ENCODE assay signal across 8 cellular contexts in genomic region chr5:172837640-172838039, GRCh38. TPM values are rescaled to one million over a fixed set of nuclear protein-coding genes. Genes with fewer than 3 reads are reported as not detected.
DNase-seq lines count a peak whose midpoint lies in the region; ATAC-seq and TF ChIP-seq lines count a peak whose summit lies in the region.

No MANE protein-coding gene starts in this region.

- no peaks in the 10 kb centered on the region for H3K9me3 Mint-ChIP-seq in mesothelial cell of epicardium

- TF ChIP-seq CTCF in mesothelial cell of epicardium (IDR thresholded peaks at IDR 0.05; ENCODE audit: unreplicated experiment), result no peak

- peak overlapping the region; percentile 91 for H3K27ac ChIP-seq in KOPT-K1 (ENCODE audit: low read depth, low read length, poor library complexity, severe bottlenecking)

- peaks cover 30% of the 10 kb centered on the region for H3K4me1 Mint-ChIP-seq in mesothelial cell of epicardium

- no peaks in the 10 kb centered on the region for H3K27me3 Mint-ChIP-seq in mesothelial cell of epicardium (ENCODE audit: low read depth)

- no peak overlapping the region for H3K4me3 Mint-ChIP-seq in mesothelial cell of epicardium

- peak; percentile 28 for DNase-seq in DMS 273 (lab: John Stamatoyannopoulos, UW; ENCODE audit: unreplicated experiment)
- DNase-seq in DMS 273 treated with DMSO at 0.1 percent for 48 hours (lab: John Stamatoyannopoulos, UW), result no peak
- peak; percentile 24 for DNase-seq in activated CD8-positive, alpha-beta memory T cell treated with anti-CD3 and anti-CD28 coated beads, Interleukin-2, amount 50 U/mL, for 4 hours
- DNase-seq in mesothelial cell of epicardium (ENCODE audit: low spot score in 2 of 2, unreplicated experiment in 2 of 2), result no peak
- DNase-seq in H4 (ENCODE audit: low spot score), result no peak
- no peak for DNase-seq in LoVo (ENCODE audit: low spot score)

- peaks cover 6% of the 10 kb centered on the region for H3K36me3 Mint-ChIP-seq in mesothelial cell of epicardium

- no peaks in the 10 kb centered on the region for H3K9me3 ChIP-seq in KOPT-K1 (ENCODE audit: insufficient read depth, low read length, poor library complexity, severe bottlenecking)

- H3K36me3 ChIP-seq in KOPT-K1 (ENCODE audit: insufficient read depth, low read length), result peaks cover 38% of the 10 kb centered on the region

- ATAC-seq in GM21529 (IDR thresholded peaks at IDR 0.05; ENCODE audit: unreplicated experiment), result peak; percentile 76

- peak overlapping the region; percentile 9 for H3K27ac Mint-ChIP-seq in mesothelial cell of epicardium

RNA-seq across cellular contexts. Expression of gene ERGIC1, which starts 3.6 kb away (rescaled TPM):
- total RNA-seq in mesothelial cell of epicardium, result 107 to 110 TPM (median 109 TPM) in 3 replicates
- total RNA-seq in H4 (2014; rRNA removed; shearing (Covaris generic)), result 72.3 and 86.2 TPM in 2 replicates

Comparison
In these comparisons a context has a peak if more than half of its experiments do, and no peak if none do; other contexts are left out.
1. DNase-seq: peak in DMS 273 (single experiment) and activated CD8-positive, alpha-beta memory T cell treated with anti-CD3 and anti-CD28 coated beads, Interleukin-2, amount 50 U/mL, for 4 hours (single experiment); none in DMS 273 treated with DMSO at 0.1 percent for 48 hours (single experiment), mesothelial cell of epicardium (0 of 2), H4 (single experiment) and LoVo (single experiment).